Comparison of ENCODE assay signal across 1 cellular context in the genomic region with DNA sequence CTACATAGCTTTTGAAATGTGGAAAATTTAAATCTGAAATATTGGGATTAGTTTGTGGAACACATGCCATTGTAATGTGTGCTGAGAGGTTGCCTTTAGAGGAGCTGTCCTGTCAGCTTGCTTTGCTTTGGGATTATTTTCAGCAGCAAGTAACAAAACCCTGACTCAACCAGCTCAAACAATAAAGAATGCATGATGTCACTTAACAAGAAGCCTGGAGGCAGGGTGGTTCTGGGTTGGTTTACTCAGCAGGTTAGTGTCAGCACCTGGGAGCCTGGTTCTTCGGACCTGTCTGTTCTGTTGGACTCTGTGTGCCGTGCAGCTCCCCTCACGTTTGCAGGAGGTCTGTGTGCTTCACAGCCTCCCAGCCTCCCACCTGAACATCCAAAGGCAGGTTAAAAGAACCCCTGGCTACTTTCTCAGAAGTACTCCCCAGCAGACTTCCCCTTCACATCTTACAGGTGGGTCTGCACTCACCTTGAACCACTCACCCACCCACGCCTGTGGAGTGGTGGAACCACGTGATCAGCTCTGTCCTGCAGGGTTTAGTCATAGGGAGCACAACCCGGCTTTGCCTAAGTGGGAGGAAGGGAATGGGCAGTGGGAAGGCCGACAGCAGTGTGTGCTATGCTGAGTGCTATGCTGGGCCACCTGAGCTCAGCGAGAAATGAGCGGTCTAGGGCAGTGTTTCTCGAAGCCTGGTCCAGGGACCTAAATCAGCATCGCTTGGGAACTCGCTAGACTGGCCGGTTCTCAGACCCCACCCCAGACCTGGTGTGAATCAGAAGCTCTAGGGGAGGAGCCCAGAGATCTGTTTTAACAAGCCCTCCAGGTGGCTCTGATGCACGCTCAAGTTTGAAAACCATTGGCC.
TF ChIP-seq lines count a peak whose summit lies in the region.

No MANE protein-coding gene starts in this region.

TF ChIP-seq in SK-N-SH, 30 proteins besides CTCF, POLR2A, EP300 and RAD21 (continued from another document):
- TF ChIP-seq, protein P1, sequence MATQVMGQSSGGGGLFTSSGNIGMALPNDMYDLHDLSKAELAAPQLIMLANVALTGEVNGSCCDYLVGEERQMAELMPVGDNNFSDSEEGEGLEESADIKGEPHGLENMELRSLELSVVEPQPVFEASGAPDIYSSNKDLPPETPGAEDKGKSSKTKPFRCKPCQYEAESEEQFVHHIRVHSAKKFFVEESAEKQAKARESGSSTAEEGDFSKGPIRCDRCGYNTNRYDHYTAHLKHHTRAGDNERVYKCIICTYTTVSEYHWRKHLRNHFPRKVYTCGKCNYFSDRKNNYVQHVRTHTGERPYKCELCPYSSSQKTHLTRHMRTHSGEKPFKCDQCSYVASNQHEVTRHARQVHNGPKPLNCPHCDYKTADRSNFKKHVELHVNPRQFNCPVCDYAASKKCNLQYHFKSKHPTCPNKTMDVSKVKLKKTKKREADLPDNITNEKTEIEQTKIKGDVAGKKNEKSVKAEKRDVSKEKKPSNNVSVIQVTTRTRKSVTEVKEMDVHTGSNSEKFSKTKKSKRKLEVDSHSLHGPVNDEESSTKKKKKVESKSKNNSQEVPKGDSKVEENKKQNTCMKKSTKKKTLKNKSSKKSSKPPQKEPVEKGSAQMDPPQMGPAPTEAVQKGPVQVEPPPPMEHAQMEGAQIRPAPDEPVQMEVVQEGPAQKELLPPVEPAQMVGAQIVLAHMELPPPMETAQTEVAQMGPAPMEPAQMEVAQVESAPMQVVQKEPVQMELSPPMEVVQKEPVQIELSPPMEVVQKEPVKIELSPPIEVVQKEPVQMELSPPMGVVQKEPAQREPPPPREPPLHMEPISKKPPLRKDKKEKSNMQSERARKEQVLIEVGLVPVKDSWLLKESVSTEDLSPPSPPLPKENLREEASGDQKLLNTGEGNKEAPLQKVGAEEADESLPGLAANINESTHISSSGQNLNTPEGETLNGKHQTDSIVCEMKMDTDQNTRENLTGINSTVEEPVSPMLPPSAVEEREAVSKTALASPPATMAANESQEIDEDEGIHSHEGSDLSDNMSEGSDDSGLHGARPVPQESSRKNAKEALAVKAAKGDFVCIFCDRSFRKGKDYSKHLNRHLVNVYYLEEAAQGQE (IDR thresholded peaks at IDR 0.05; ENCODE audit: low read depth, low read length) = 0 out of 2 replicates have a peak, but pooled peaks have one; percentile 45
- TF ChIP-seq ELF1 (IDR thresholded peaks at IDR 0.05) (no peak), RXRA (IDR thresholded peaks at IDR 0.05; ENCODE audit: borderline replicate concordance, low read depth) (no peak), MXI1 (IDR thresholded peaks at IDR 0.05; ENCODE audit: low read depth, low read length) (no peak), GABPA (IDR thresholded peaks at IDR 0.05; ENCODE audit: low read depth) (no peak), SIN3A (IDR thresholded peaks at IDR 0.05; ENCODE audit: borderline replicate concordance, low read depth, low read length) (no peak), TCF12 (IDR thresholded peaks at IDR 0.05) (peak; percentile 67), FOSL2 (IDR thresholded peaks at IDR 0.05; ENCODE audit: borderline replicate concordance, low read depth) (peak; percentile 71), GATA2 (CRISPR knock-in tag; IDR thresholded peaks at IDR 0.05) (no peak), RFX5 (IDR thresholded peaks at IDR 0.05; ENCODE audit: low read length) (no peak)
- TF ChIP-seq, protein P2, sequence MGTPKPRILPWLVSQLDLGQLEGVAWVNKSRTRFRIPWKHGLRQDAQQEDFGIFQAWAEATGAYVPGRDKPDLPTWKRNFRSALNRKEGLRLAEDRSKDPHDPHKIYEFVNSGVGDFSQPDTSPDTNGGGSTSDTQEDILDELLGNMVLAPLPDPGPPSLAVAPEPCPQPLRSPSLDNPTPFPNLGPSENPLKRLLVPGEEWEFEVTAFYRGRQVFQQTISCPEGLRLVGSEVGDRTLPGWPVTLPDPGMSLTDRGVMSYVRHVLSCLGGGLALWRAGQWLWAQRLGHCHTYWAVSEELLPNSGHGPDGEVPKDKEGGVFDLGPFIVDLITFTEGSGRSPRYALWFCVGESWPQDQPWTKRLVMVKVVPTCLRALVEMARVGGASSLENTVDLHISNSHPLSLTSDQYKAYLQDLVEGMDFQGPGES (IDR thresholded peaks at IDR 0.05; ENCODE audit: low read depth, low read length) = no peak
- TF ChIP-seq, protein P3, sequence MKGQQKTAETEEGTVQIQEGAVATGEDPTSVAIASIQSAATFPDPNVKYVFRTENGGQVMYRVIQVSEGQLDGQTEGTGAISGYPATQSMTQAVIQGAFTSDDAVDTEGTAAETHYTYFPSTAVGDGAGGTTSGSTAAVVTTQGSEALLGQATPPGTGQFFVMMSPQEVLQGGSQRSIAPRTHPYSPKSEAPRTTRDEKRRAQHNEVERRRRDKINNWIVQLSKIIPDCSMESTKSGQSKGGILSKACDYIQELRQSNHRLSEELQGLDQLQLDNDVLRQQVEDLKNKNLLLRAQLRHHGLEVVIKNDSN (IDR thresholded peaks at IDR 0.05; ENCODE audit: borderline replicate concordance, low read depth) = no peak
- TF ChIP-seq, protein P4, sequence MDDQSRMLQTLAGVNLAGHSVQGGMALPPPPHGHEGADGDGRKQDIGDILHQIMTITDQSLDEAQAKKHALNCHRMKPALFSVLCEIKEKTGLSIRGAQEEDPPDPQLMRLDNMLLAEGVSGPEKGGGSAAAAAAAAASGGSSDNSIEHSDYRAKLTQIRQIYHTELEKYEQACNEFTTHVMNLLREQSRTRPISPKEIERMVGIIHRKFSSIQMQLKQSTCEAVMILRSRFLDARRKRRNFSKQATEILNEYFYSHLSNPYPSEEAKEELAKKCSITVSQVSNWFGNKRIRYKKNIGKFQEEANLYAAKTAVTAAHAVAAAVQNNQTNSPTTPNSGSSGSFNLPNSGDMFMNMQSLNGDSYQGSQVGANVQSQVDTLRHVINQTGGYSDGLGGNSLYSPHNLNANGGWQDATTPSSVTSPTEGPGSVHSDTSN (IDR thresholded peaks at IDR 0.05) = peak; percentile 36; the same call in 1 of the 2 replicates
- TF ChIP-seq, protein P5, sequence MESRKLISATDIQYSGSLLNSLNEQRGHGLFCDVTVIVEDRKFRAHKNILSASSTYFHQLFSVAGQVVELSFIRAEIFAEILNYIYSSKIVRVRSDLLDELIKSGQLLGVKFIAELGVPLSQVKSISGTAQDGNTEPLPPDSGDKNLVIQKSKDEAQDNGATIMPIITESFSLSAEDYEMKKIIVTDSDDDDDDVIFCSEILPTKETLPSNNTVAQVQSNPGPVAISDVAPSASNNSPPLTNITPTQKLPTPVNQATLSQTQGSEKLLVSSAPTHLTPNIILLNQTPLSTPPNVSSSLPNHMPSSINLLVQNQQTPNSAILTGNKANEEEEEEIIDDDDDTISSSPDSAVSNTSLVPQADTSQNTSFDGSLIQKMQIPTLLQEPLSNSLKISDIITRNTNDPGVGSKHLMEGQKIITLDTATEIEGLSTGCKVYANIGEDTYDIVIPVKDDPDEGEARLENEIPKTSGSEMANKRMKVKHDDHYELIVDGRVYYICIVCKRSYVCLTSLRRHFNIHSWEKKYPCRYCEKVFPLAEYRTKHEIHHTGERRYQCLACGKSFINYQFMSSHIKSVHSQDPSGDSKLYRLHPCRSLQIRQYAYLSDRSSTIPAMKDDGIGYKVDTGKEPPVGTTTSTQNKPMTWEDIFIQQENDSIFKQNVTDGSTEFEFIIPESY (IDR thresholded peaks at IDR 0.05; ENCODE audit: borderline replicate concordance, low read depth) = no peak
